ENCODE assay signal across 8 cellular contexts in the genomic region with DNA sequence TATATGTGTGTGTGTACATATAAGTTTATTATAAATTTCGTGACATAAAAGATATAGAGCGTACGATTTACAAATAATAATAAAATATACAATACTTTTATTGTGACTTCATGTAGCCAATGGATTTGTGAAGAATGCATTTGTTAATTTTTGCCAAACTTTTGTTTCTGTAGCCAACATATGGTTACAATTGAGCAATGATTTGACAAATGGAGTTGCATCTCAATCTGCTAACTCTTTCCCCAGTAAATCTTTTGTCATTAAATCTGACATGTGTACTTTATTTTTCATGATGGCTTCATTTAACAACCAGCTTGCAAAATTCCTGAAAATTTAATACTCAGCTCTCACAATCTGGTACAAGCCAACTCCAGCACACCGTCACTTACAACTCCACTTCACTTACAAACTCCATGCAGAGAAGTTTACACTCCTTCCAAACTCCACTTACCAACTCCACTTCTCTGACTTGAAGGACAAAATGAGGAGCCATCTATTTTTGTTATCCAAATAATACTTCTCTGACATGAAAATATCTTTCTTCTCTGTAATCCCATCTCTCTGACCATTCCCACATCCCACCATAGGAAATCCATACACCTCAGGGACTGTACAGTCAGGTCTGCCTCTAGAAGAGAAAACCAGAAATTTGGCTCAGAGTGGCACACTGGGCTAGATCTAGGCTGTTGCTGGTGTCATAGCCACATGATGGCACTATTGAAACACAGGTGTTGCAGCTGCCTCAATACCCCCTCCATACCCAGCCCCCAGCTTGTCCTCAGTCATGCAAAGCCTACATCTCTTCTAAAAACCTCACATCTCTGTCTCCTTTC. TPM values are rescaled to one million over a fixed set of nuclear protein-coding genes. Genes with fewer than 3 reads are reported as not detected.
A peak's percentile ranks its signal among the peaks of the same experiment; 100 is the strongest.
DNase-seq lines count a peak whose midpoint lies in the region; ATAC-seq and TF ChIP-seq lines count a peak whose summit lies in the region.

No MANE protein-coding gene starts in this region.

- H3K36me3 ChIP-seq in DND-41 (ENCODE audit: insufficient read depth, low read length) (no peaks in the 10 kb centered on the region), SK-N-SH (replicated peaks in 1 of 2; ENCODE audit: control insufficient read depth in 1 of 2, insufficient read depth in 2 of 2, low read length in 1 of 2) (no peaks in the 10 kb centered on the region), vagina (no peaks in the 10 kb centered on the region)

- H3K9me2 ChIP-seq in SK-N-SH = no peaks in the 10 kb centered on the region

- H3K4me2 ChIP-seq in DND-41 (ENCODE audit: insufficient read depth, low read length) (no peak overlapping the region), SK-N-SH (no peak overlapping the region)

- WGBS in SK-N-SH (ENCODE audit: low lambda C conversion rate) = 86% methylated on average over 4 of the region's 4 CpGs

- H3K9me3 ChIP-seq in DND-41 (ENCODE audit: insufficient read depth, low read length, severe bottlenecking) (no peaks in the 10 kb centered on the region), SK-N-SH (peaks cover 16% of the 10 kb centered on the region; the same call in 1 of the 2 replicates), vagina (no peaks in the 10 kb centered on the region)

- CTCF ChIA-PET in SK-N-SH (lab: Yijun Ruan, JAX) = interaction anchor here (1.1 to 1.9 kb wide), 5 partner anchors 12 to 331 kb away, joined by 4 to 9 read pairs (median 7); no protein-coding TSS in a partner anchor

- TF ChIP-seq CTCF in DND-41 (IDR thresholded peaks at IDR 0.05; ENCODE audit: borderline replicate concordance, extremely low read depth, low read length, poor library complexity, severe bottlenecking) (peak; percentile 69), HFF-Myc (IDR thresholded peaks at IDR 0.05; ENCODE audit: low read depth, low read length, missing control alignments) (peak; percentile 39), SK-N-SH (IDR thresholded peaks at IDR 0.05) (peak; percentile 64), vagina (IDR thresholded peaks at IDR 0.05) (no peak)

- no peak for TF ChIP-seq POLR2A in vagina (IDR thresholded peaks at IDR 0.05)

- H4K20me1 ChIP-seq in DND-41 (ENCODE audit: insufficient read depth, low read length) (no peaks in the 10 kb centered on the region), SK-N-SH (ENCODE audit: insufficient read depth) (no peaks in the 10 kb centered on the region)

- intact Hi-C loops in vagina (cut with DNase I) = no loop called here

- H3K27ac ChIP-seq in DND-41 (ENCODE audit: low read length) (no peak overlapping the region), SK-N-SH (ENCODE audit: low read depth in 2 of 2, low read length in 1 of 2) (peak overlapping the region; percentile 12 to 47; a peak in 2 of 4 replicates), vagina (no peak overlapping the region)

- H3K4me1 ChIP-seq in DND-41 (ENCODE audit: insufficient read depth, low read length) (no peaks in the 10 kb centered on the region), SK-N-SH (ENCODE audit: control insufficient read depth in 1 of 2, insufficient read depth in 2 of 2, low read depth in 1 of 2, low read length in 1 of 2) (peaks cover 0 to 9% of the 10 kb centered on the region in 2 experiments; a peak in 2 of 4 replicates), vagina (no peaks in the 10 kb centered on the region)

- H3K9ac ChIP-seq in DND-41 (ENCODE audit: low read depth, low read length) (no peak overlapping the region), SK-N-SH (no peak overlapping the region)

- H3K79me2 ChIP-seq in DND-41 (ENCODE audit: insufficient read depth, low read length) (no peaks in the 10 kb centered on the region), SK-N-SH (ENCODE audit: insufficient read depth) (no peaks in the 10 kb centered on the region)

- no peaks in the 10 kb centered on the region for H3F3A ChIP-seq in SK-N-SH (replicated peaks; ENCODE audit: insufficient read depth)

- TF ChIP-seq EP300 in SK-N-SH (IDR thresholded peaks at IDR 0.05; ENCODE audit: borderline replicate concordance in 1 of 2, low read depth in 1 of 2, low read length in 1 of 2) = peak in 1 of 2 experiments; percentile 36; a peak in 2 of 4 replicates

- H3K4me3 ChIP-seq in DND-41 (ENCODE audit: low read depth in 1 of 2, low read length in 2 of 2) = no peak overlapping the region
- no peak overlapping the region for H3K4me3 ChIP-seq in HFF-Myc (replicated peaks; ENCODE audit: low read depth, low read length)
- no peak overlapping the region for H3K4me3 ChIP-seq in SK-N-SH (ENCODE audit: low read depth in 2 of 2, low read length in 1 of 2)
- H3K4me3 ChIP-seq in vagina = no peak overlapping the region

- H2AFZ ChIP-seq in DND-41 (ENCODE audit: low read depth, low read length) (no peak overlapping the region), SK-N-SH (ENCODE audit: low read depth) (no peak overlapping the region)

- peak; percentile 82 for TF ChIP-seq RAD21 in SK-N-SH (IDR thresholded peaks at IDR 0.05; ENCODE audit: low read length)

- POLR2A ChIA-PET in SK-N-SH (lab: Yijun Ruan, JAX) = no interaction called here

- ATAC-seq in DND-41 (ENCODE audit: insufficient read depth, low read depth) = peak; percentile 88
- ATAC-seq in GM19035 (IDR thresholded peaks at IDR 0.05; ENCODE audit: unreplicated experiment) = no peak
- ATAC-seq in HG03039 (IDR thresholded peaks at IDR 0.05; ENCODE audit: unreplicated experiment) = no peak

- H3K27me3 ChIP-seq in DND-41 (ENCODE audit: insufficient read depth, low read length, poor library complexity) (no peaks in the 10 kb centered on the region), SK-N-SH (ENCODE audit: insufficient read depth) (no peaks in the 10 kb centered on the region), vagina (no peaks in the 10 kb centered on the region)

- DNase-seq in DND-41 = peak; percentile 31
- DNase-seq in HFF-Myc (ENCODE audit: extremely low read depth, low read depth) = no peak
- peak; percentile 42 for DNase-seq in SK-N-SH
- peak; percentile 5 for DNase-seq in globus pallidus (ENCODE audit: low spot score)
- DNase-seq in cortex of kidney (lab: John Stamatoyannopoulos, UW) = no peak
- DNase-seq in vagina (ENCODE audit: extremely low spot score in 2 of 2) = no peak

TF ChIP-seq in SK-N-SH, 30 proteins besides CTCF, POLR2A, EP300 and RAD21:
- no peak for TF ChIP-seq RXRA (IDR thresholded peaks at IDR 0.05; ENCODE audit: borderline replicate concordance, low read depth)
- TF ChIP-seq, protein P1, sequence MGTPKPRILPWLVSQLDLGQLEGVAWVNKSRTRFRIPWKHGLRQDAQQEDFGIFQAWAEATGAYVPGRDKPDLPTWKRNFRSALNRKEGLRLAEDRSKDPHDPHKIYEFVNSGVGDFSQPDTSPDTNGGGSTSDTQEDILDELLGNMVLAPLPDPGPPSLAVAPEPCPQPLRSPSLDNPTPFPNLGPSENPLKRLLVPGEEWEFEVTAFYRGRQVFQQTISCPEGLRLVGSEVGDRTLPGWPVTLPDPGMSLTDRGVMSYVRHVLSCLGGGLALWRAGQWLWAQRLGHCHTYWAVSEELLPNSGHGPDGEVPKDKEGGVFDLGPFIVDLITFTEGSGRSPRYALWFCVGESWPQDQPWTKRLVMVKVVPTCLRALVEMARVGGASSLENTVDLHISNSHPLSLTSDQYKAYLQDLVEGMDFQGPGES (IDR thresholded peaks at IDR 0.05; ENCODE audit: low read depth, low read length) = no peak
- no peak for TF ChIP-seq FOXM1 (IDR thresholded peaks at IDR 0.05; ENCODE audit: low read depth)
- no peak for TF ChIP-seq YY1 (IDR thresholded peaks at IDR 0.05; ENCODE audit: low read depth)
- TF ChIP-seq SMC3 (IDR thresholded peaks at IDR 0.05; ENCODE audit: low read depth, low read length) = peak; percentile 72
- no peak for TF ChIP-seq NRF1 (IDR thresholded peaks at IDR 0.05; ENCODE audit: low read depth, low read length)
- TF ChIP-seq RCOR1 (IDR thresholded peaks at IDR 0.05; ENCODE audit: low read length) = no peak
- TF ChIP-seq, protein P2, sequence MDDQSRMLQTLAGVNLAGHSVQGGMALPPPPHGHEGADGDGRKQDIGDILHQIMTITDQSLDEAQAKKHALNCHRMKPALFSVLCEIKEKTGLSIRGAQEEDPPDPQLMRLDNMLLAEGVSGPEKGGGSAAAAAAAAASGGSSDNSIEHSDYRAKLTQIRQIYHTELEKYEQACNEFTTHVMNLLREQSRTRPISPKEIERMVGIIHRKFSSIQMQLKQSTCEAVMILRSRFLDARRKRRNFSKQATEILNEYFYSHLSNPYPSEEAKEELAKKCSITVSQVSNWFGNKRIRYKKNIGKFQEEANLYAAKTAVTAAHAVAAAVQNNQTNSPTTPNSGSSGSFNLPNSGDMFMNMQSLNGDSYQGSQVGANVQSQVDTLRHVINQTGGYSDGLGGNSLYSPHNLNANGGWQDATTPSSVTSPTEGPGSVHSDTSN (IDR thresholded peaks at IDR 0.05) = peak; percentile 42
- TF ChIP-seq POLR2AphosphoS5 (IDR thresholded peaks at IDR 0.05; ENCODE audit: low read depth, low read length) = no peak
- TF ChIP-seq, protein P3, sequence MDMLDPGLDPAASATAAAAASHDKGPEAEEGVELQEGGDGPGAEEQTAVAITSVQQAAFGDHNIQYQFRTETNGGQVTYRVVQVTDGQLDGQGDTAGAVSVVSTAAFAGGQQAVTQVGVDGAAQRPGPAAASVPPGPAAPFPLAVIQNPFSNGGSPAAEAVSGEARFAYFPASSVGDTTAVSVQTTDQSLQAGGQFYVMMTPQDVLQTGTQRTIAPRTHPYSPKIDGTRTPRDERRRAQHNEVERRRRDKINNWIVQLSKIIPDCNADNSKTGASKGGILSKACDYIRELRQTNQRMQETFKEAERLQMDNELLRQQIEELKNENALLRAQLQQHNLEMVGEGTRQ (IDR thresholded peaks at IDR 0.05; ENCODE audit: borderline replicate concordance, low read depth, low read length) = no peak
- peak; percentile 51 for TF ChIP-seq TCF12 (IDR thresholded peaks at IDR 0.05)
- TF ChIP-seq FOSL2 (IDR thresholded peaks at IDR 0.05; ENCODE audit: borderline replicate concordance, low read depth) = no peak
- no peak for TF ChIP-seq GATA2 (CRISPR knock-in tag; IDR thresholded peaks at IDR 0.05)

RNA-seq across cellular contexts. Expression of a gene that starts 26.6 kb away (rescaled TPM):
- polyA plus RNA-seq in SK-N-SH (2012; rRNA removed) = 71.8 and 84.6 TPM in 2 replicates
- 101 and 119 TPM in 2 replicates for polyA plus RNA-seq in SK-N-SH (2012; cell fraction: cytosol; rRNA removed)
- polyA plus RNA-seq in SK-N-SH (2012; cell fraction: nucleus; rRNA removed) = 20.9 and 36.2 TPM in 2 replicates
- total RNA-seq in vagina = 38.1 TPM

RNA-seq across cellular contexts. Expression of a gene that starts 50.7 kb away (rescaled TPM):
- 70.3 and 108 TPM in 2 replicates for polyA plus RNA-seq in SK-N-SH (2012; rRNA removed)
- 111 and 125 TPM in 2 replicates for polyA plus RNA-seq in SK-N-SH (2012; cell fraction: cytosol; rRNA removed)
- 48.3 and 80.9 TPM in 2 replicates for polyA plus RNA-seq in SK-N-SH (2012; cell fraction: nucleus; rRNA removed)
- total RNA-seq in vagina = 83.2 TPM

Comparison
In these comparisons a context has a peak if more than half of its experiments do, and no peak if none do; other contexts are left out.
1. DNase-seq: peak in DND-41 (single experiment), SK-N-SH (single experiment) and globus pallidus (single experiment); none in HFF-Myc (single experiment), cortex of kidney (single experiment) and vagina (0 of 2).
2. H3K27ac ChIP-seq: peak in SK-N-SH (2 of 2); none in DND-41 (single experiment) and vagina (single experiment).
3. CTCF ChIP-seq: peak in DND-41 (single experiment), HFF-Myc (single experiment) and SK-N-SH (single experiment); none in vagina (0 of 3).